ENCODE assay signal across 15 cellular contexts in the genomic region with DNA sequence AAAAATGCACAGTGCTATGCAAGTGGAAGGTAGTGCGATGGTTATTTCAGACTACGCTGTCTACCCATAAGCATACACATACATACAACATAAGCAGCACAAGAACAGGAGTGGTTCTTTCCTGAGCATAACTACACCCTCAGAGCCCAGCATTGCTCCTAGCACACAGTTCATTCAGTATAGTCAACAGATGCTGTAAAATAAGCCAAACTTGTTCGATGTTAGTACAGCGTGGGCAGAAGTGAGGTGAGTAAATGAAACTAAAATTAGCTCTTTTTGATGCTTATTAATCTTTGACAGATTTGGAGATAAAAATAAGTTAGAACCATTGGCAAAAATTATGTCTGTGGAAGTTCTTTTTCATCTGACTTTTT. TPM values are rescaled to one million over a fixed set of nuclear protein-coding genes. Genes with fewer than 3 reads are reported as not detected.
"Had no signal": no experiment of that assay in that cellular context is flagged by ENCODE, and none has a peak within 500 bp of the region (broad histone marks: within the 10 kb centered on the region; RNA-seq: fewer than 3 reads in every experiment).

No MANE protein-coding gene starts in this region.

- DNase-seq: activated CD4-positive, alpha-beta T cell treated with anti-CD3 and anti-CD28 coated beads, Interleukin-2, amount 10 ng/mL, durations not matched to agents 7 days and 5 days; activated CD8-positive, alpha-beta T cell treated with anti-CD3 and anti-CD28 coated beads, Interleukin-2, amount 10 ng/mL, durations not matched to agents 7 days and 5 days; activated naive CD4-positive, alpha-beta T cell treated with anti-CD3 and anti-CD28 coated beads, Interleukin-2, amount 50 U/mL, for 16 hours; activated T-cell treated with anti-CD3 and anti-CD28 coated beads, Interleukin-2, amount 50 U/mL, for 24 hours; left ventricle myocardium inferior; naive thymus-derived CD8-positive, alpha-beta T cell; pancreas; sigmoid colon; stimulated activated CD8-positive, alpha-beta memory T cell treated with anti-CD3 and anti-CD28 coated beads, Interleukin-4, amount 100 ng/mL, for 48 hours; stimulated activated naive CD4-positive, alpha-beta T cell had no signal

- H3K36me3 Mint-ChIP-seq: memory B cell; naive thymus-derived CD8-positive, alpha-beta T cell had no signal

- H3K9me3 ChIP-seq: heart left ventricle, left ventricle myocardium inferior, pancreas, sigmoid colon, thyroid gland had no signal

- ATAC-seq: activated CD4-positive, CD25-positive, alpha-beta regulatory T cell treated with anti-CD3 and anti-CD28 coated beads, Interleukin-2, amount 50 U/mL, for 24 hours; activated CD8-positive, alpha-beta T cell treated with anti-CD3 and anti-CD28 coated beads, Interleukin-2, amount 10 ng/mL, durations not matched to agents 7 days and 5 days; naive thymus-derived CD8-positive, alpha-beta T cell had no signal

- H3K9me3 Mint-ChIP-seq: activated CD4-positive, alpha-beta T cell treated with anti-CD3 and anti-CD28 coated beads, Interleukin-2, amount 10 ng/mL, durations not matched to agents 7 days and 5 days; activated T-cell treated with anti-CD3 and anti-CD28 coated beads, Interleukin-2, amount 50 U/mL, for 24 hours; memory B cell; naive thymus-derived CD8-positive, alpha-beta T cell; T-helper 1 cell treated with Interleukin-12 subunit alpha and Interleukin-12 subunit beta and Interleukin-4 antibody, amounts not matched to agents 30 μg/mL and 1 μg/mL, for 36 hours had no signal

- H3K4me1 ChIP-seq: pancreas had no signal

- H3K4me3 Mint-ChIP-seq: activated CD4-positive, alpha-beta T cell treated with anti-CD3 and anti-CD28 coated beads, Interleukin-2, amount 10 ng/mL, durations not matched to agents 7 days and 5 days; activated CD8-positive, alpha-beta T cell treated with anti-CD3 and anti-CD28 coated beads, Interleukin-2, amount 10 ng/mL, durations not matched to agents 7 days and 5 days; activated T-cell treated with anti-CD3 and anti-CD28 coated beads, Interleukin-2, amount 50 U/mL, for 24 hours; memory B cell; naive thymus-derived CD8-positive, alpha-beta T cell; T-helper 1 cell treated with Interleukin-12 subunit alpha and Interleukin-12 subunit beta and Interleukin-4 antibody, amounts not matched to agents 30 μg/mL and 1 μg/mL, for 36 hours had no signal

- H3K4me1 Mint-ChIP-seq: activated CD4-positive, alpha-beta T cell treated with anti-CD3 and anti-CD28 coated beads, Interleukin-2, amount 10 ng/mL, durations not matched to agents 7 days and 5 days; memory B cell had no signal

- H3K4me3 ChIP-seq: heart left ventricle, left ventricle myocardium inferior, pancreas, sigmoid colon, thyroid gland had no signal

- H3K36me3 ChIP-seq: heart left ventricle, left ventricle myocardium inferior, pancreas, sigmoid colon, thyroid gland had no signal

- H3K27me3 ChIP-seq: heart left ventricle, pancreas, sigmoid colon, thyroid gland had no signal

- H3K27ac Mint-ChIP-seq: activated CD4-positive, alpha-beta T cell treated with anti-CD3 and anti-CD28 coated beads, Interleukin-2, amount 10 ng/mL, durations not matched to agents 7 days and 5 days; activated CD8-positive, alpha-beta T cell treated with anti-CD3 and anti-CD28 coated beads, Interleukin-2, amount 10 ng/mL, durations not matched to agents 7 days and 5 days; activated T-cell treated with anti-CD3 and anti-CD28 coated beads, Interleukin-2, amount 50 U/mL, for 24 hours; memory B cell; naive thymus-derived CD8-positive, alpha-beta T cell; T-helper 1 cell treated with Interleukin-12 subunit alpha and Interleukin-12 subunit beta and Interleukin-4 antibody, amounts not matched to agents 30 μg/mL and 1 μg/mL, for 36 hours had no signal

- H3K27ac ChIP-seq: heart left ventricle, left ventricle myocardium inferior, pancreas, thyroid gland had no signal

RNA-seq across cellular contexts. Expression of gene S1PR3, which starts 47.8 kb away (rescaled TPM):
- total RNA-seq: activated CD8-positive, alpha-beta T cell treated with anti-CD3 and anti-CD28 coated beads, Interleukin-2, amount 10 ng/mL, durations not matched to agents 7 days and 5 days; naive thymus-derived CD8-positive, alpha-beta T cell had no signal
